In genomic region chr4:150402968-150403367, GRCh38 we compare ENCODE assay signal across 10 cellular contexts.
A peak's percentile ranks its signal among the peaks of the same experiment; 100 is the strongest.
DNase-seq lines count a peak whose midpoint lies in the region; ATAC-seq, FAIRE-seq and TF ChIP-seq lines count a peak whose summit lies in the region.
"Had no signal": no experiment of that assay in that cellular context is flagged by ENCODE, and none has a peak within 500 bp of the region (broad histone marks: within the 10 kb centered on the region; RNA-seq: fewer than 3 reads in every experiment).

No MANE protein-coding gene starts in this region.

- H3K9me3 ChIP-seq in colonic mucosa = no peaks in the 10 kb centered on the region
- H3K9me3 ChIP-seq in thyroid gland = no peaks in the 10 kb centered on the region
- H3K9me3 ChIP-seq: HAP-1 had no signal

- no peak overlapping the region for H3K27ac ChIP-seq in colonic mucosa
- H3K27ac ChIP-seq in thyroid gland = no peak overlapping the region

- peak; percentile 86 for FAIRE-seq in GM12891 (lab: Jason Lieb, UNC)
- FAIRE-seq: keratinocyte had no signal

- 37 to 38% methylated on average over 5 of the region's 5 CpGs for WGBS in thyroid gland, 2 donors

- TF ChIP-seq POLR2A in GM12891 (IDR thresholded peaks at IDR 0.05; ENCODE audit: low read depth, low read length) = no peak
- TF ChIP-seq POLR2A in thyroid gland (IDR thresholded peaks at IDR 0.05) = no peak

- no peaks in the 10 kb centered on the region for H3K36me3 ChIP-seq in colonic mucosa
- H3K36me3 ChIP-seq in thyroid gland = no peaks in the 10 kb centered on the region
- H3K36me3 ChIP-seq: HAP-1 had no signal

- TF ChIP-seq CTCF in colonic mucosa (IDR thresholded peaks at IDR 0.05) (no peak), thyroid gland (IDR thresholded peaks at IDR 0.05) (no peak)

- H3K27me3 ChIP-seq in colonic mucosa = no peaks in the 10 kb centered on the region
- H3K27me3 ChIP-seq in thyroid gland = no peaks in the 10 kb centered on the region

- DNase-seq in GM12891 (ENCODE audit: insufficient read length, low spot score) (no peak), NCI-H187 treated with DMSO at 0.1 percent for 48 hours (lab: John Stamatoyannopoulos, UW) (peak; percentile 3), colonic mucosa (peak; percentile 58), thyroid gland (peak; percentile 84 to 87), OCI-M2 (lab: John Stamatoyannopoulos, UW; ENCODE audit: unreplicated experiment) (no peak)
- no peak for DNase-seq in natural killer cell treated with Interleukin-12 subunit alpha and Interleukin-12 subunit beta and Interleukin-15 and Interleukin-18, amount 100 ng/mL, for 72 hours (ENCODE audit: low spot score)

- no peak overlapping the region for H3K4me3 Mint-ChIP-seq in natural killer cell treated with Interleukin-12 subunit alpha and Interleukin-12 subunit beta and Interleukin-15 and Interleukin-18, amount 100 ng/mL, for 72 hours

- H3K4me1 ChIP-seq in colonic mucosa = no peaks in the 10 kb centered on the region
- no peaks in the 10 kb centered on the region for H3K4me1 ChIP-seq in thyroid gland

- H3K4me3 ChIP-seq in colonic mucosa = no peak overlapping the region
- no peak overlapping the region for H3K4me3 ChIP-seq in thyroid gland (replicated peaks in 1 of 3)
- H3K4me3 ChIP-seq: HAP-1 had no signal

- H3K9ac ChIP-seq in colonic mucosa (ENCODE audit: low read depth in 2 of 2, low read length in 2 of 2) = no peak overlapping the region

- no peaks in the 10 kb centered on the region for H3K36me3 Mint-ChIP-seq in natural killer cell treated with Interleukin-12 subunit alpha and Interleukin-12 subunit beta and Interleukin-15 and Interleukin-18, amount 100 ng/mL, for 72 hours

- no peak overlapping the region for H3K27ac Mint-ChIP-seq in natural killer cell treated with Interleukin-12 subunit alpha and Interleukin-12 subunit beta and Interleukin-15 and Interleukin-18, amount 100 ng/mL, for 72 hours

- no peaks in the 10 kb centered on the region for H3K9me3 Mint-ChIP-seq in natural killer cell treated with Interleukin-12 subunit alpha and Interleukin-12 subunit beta and Interleukin-15 and Interleukin-18, amount 100 ng/mL, for 72 hours

- ATAC-seq in GM21825 (IDR thresholded peaks at IDR 0.05; ENCODE audit: unreplicated experiment) = peak; percentile 78
- ATAC-seq in natural killer cell treated with Interleukin-12 subunit alpha and Interleukin-12 subunit beta and Interleukin-15 and Interleukin-18, amount 100 ng/mL, for 72 hours = no peak
- ATAC-seq in HG03039 (IDR thresholded peaks at IDR 0.05; ENCODE audit: unreplicated experiment) = no peak

- intact Hi-C loops in colonic mucosa (cut with DNase I) = no loop called here
- intact Hi-C loops in thyroid gland (cut with DNase I) = no loop called here

- no peaks in the 10 kb centered on the region for H3K27me3 Mint-ChIP-seq in natural killer cell treated with Interleukin-12 subunit alpha and Interleukin-12 subunit beta and Interleukin-15 and Interleukin-18, amount 100 ng/mL, for 72 hours

- peaks cover 0 to 10% of the 10 kb centered on the region in 2 donors for H3K4me1 Mint-ChIP-seq in natural killer cell treated with Interleukin-12 subunit alpha and Interleukin-12 subunit beta and Interleukin-15 and Interleukin-18, amount 100 ng/mL, for 72 hours (ENCODE audit: low read depth in 2 of 2)

TF ChIP-seq in GM12891, 5 proteins besides CTCF, POLR2A, EP300 and RAD21:
- TF ChIP-seq PAX5 (IDR thresholded peaks at IDR 0.05; ENCODE audit: insufficient read depth, low read length, severe bottlenecking) (no peak), POU2F2 (IDR thresholded peaks at IDR 0.05; ENCODE audit: low read depth, low read length) (no peak), POLR2AphosphoS5 (IDR thresholded peaks at IDR 0.05; ENCODE audit: low read depth, low read length) (no peak), TAF1 (IDR thresholded peaks at IDR 0.05; ENCODE audit: low read depth, low read length) (no peak), SPI1 (IDR thresholded peaks at IDR 0.05; ENCODE audit: low read depth, low read length) (no peak)

Comparison
In these comparisons a context has a peak if more than half of its experiments do, and no peak if none do; other contexts are left out.
1. DNase-seq: peak in NCI-H187 treated with DMSO at 0.1 percent for 48 hours (single experiment), colonic mucosa (single experiment) and thyroid gland (2 of 2); none in GM12891 (single experiment), OCI-M2 (single experiment) and natural killer cell treated with Interleukin-12 subunit alpha and Interleukin-12 subunit beta and Interleukin-15 and Interleukin-18, amount 100 ng/mL, for 72 hours (single experiment).